Comparison of ENCODE assay signal across 9 cellular contexts in the genomic region with DNA sequence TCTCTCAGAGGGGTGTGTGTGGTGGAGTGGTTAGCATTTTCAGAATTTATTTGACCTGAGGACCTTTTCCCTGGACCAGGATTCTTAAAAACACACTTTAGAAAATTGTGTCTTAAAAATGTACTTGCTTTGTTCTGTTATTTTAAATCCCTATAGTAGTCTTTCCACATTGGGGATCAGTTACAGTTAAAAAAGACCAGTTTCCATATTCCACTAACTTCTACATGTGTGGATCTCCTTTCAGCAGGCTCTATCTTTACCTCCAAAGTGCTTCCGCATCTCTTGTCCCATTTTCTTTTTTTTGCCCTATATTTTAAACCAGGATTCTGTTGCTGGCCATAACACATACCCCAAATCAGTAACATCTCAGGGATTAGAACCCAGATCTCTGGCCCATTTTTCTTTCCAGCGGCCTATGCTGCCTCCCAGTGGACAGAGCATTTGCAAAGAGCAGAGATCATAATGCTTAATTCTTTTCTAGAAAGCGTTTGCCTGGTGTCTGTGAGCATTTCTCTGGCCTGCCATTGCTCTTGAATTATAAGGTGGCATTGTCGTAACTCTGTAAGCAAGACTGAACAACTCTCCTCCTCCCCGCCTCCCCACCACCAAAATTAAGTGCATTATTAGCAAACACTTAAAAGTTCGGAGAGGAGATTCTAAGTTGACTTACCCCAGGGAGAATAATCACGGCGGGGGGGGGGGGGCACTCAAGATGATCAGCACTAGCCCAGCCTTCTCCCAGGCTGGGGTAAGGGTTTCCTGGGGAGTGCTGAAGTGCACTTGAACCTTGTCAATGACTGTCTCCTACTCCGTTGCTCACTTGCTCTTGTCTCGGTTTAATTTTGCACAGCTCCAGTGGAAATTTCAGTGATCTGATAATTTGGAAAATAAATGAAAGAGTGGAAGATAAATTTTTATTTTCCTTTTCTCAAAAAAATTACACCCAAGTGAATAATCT. TPM values are rescaled to one million over a fixed set of nuclear protein-coding genes. Genes with fewer than 3 reads are reported as not detected.
DNase-seq lines count a peak whose midpoint lies in the region; ATAC-seq and TF ChIP-seq lines count a peak whose summit lies in the region.
"Had no signal": no experiment of that assay in that cellular context is flagged by ENCODE, and none has a peak within 500 bp of the region (broad histone marks: within the 10 kb centered on the region; RNA-seq: fewer than 3 reads in every experiment).

No MANE protein-coding gene starts in this region.

- no peak for TF ChIP-seq EP300 in neural cell (conservative IDR thresholded peaks at IDR 0.05; ENCODE audit: poor library complexity, severe bottlenecking)

- H3K9me3 ChIP-seq in neural cell (ENCODE audit: low read length): no peaks in the 10 kb centered on the region

- ATAC-seq in HG03520 (IDR thresholded peaks at IDR 0.05; ENCODE audit: unreplicated experiment) (no peak), GM19328 (IDR thresholded peaks at IDR 0.05; ENCODE audit: unreplicated experiment) (no peak), HG02798 (IDR thresholded peaks at IDR 0.05; ENCODE audit: poor library complexity, unreplicated experiment) (no peak)

- no peaks in the 10 kb centered on the region for H3K36me3 ChIP-seq in brain microvascular endothelial cell (replicated peaks)
- H3K36me3 ChIP-seq in neural cell (ENCODE audit: insufficient read depth, low read length): no peaks in the 10 kb centered on the region

- peak; percentile 80 for TF ChIP-seq CTCF in brain microvascular endothelial cell (IDR thresholded peaks at IDR 0.05; ENCODE audit: low read depth, low read length, missing control alignments)
- peak; percentile 50 for TF ChIP-seq CTCF in neural cell (IDR thresholded peaks at IDR 0.05; ENCODE audit: poor library complexity, severe bottlenecking)

- peaks cover 3% of the 10 kb centered on the region for H4K20me1 ChIP-seq in neural cell (ENCODE audit: insufficient read depth)

- H3K27ac ChIP-seq in brain microvascular endothelial cell (no peak overlapping the region), neural cell (ENCODE audit: low read length) (no peak overlapping the region)
- H3K27ac ChIP-seq: HL-60 had no signal

- H3K27me3 ChIP-seq in brain microvascular endothelial cell (replicated peaks) (no peaks in the 10 kb centered on the region), neural cell (ENCODE audit: insufficient read depth, low read depth, low read length) (no peaks in the 10 kb centered on the region)

- in situ Hi-C loops in brain microvascular endothelial cell (cut with HindIII; ENCODE audit: low pct_ligation_motif_present, low sequenced_read_pairs): no loop called here

- H3K79me2 ChIP-seq in neural cell (replicated peaks; ENCODE audit: insufficient read depth, low read length): peaks cover 91% of the 10 kb centered on the region

- H3K4me2 ChIP-seq in neural cell (ENCODE audit: low read length): no peak overlapping the region

- DNase-seq in Daoy (ENCODE audit: low read depth): peak; percentile 38
- DNase-seq in NCI-H187 (lab: John Stamatoyannopoulos, UW): peak; percentile 92 to 99
- DNase-seq in brain microvascular endothelial cell: peak; percentile 50
- no peak for DNase-seq in activated CD8-positive, alpha-beta memory T cell treated with anti-CD3 and anti-CD28 coated beads for 24 hours

- H3K9ac ChIP-seq in neural cell (ENCODE audit: low read length): no peak overlapping the region

- H3F3A ChIP-seq in neural cell (ENCODE audit: insufficient read depth, low read length, poor library complexity, severe bottlenecking): no peaks in the 10 kb centered on the region

- TF ChIP-seq RAD21 in neural cell (conservative IDR thresholded peaks at IDR 0.05): peak; percentile 55

- H2AFZ ChIP-seq in neural cell (ENCODE audit: low read depth, low read length): no peak overlapping the region

- H3K9me2 ChIP-seq in neural cell (ENCODE audit: insufficient read depth, low read length): no peaks in the 10 kb centered on the region

- H3K4me3 ChIP-seq in brain microvascular endothelial cell (ENCODE audit: low read depth, low read length) (no peak overlapping the region), neural cell (ENCODE audit: low read length) (no peak overlapping the region)

TF ChIP-seq in neural cell, 6 proteins besides CTCF, POLR2A, EP300 and RAD21:
- no peak for TF ChIP-seq POLR2AphosphoS5 (IDR thresholded peaks at IDR 0.05)
- peak; percentile 51 for TF ChIP-seq SMC3 (conservative IDR thresholded peaks at IDR 0.05; ENCODE audit: poor library complexity)

RNA-seq across cellular contexts. Expression of gene PBX1, which starts 58.9 kb away (rescaled TPM):
- total RNA-seq in Daoy (2014; rRNA removed; shearing (Covaris generic)): 9.4 and 16.2 TPM in 2 replicates
- polyA plus RNA-seq in neural cell: 42.4 and 48.1 TPM in 2 replicates
- 233 and 303 TPM in 2 replicates for polyA minus RNA-seq in neural cell
